In genomic region chr11:130023204-130023603, GRCh38 we compare ENCODE assay signal across 8 cellular contexts. TPM values are rescaled to one million over a fixed set of nuclear protein-coding genes. Genes with fewer than 3 reads are reported as not detected.
A peak's percentile ranks its signal among the peaks of the same experiment; 100 is the strongest.
DNase-seq lines count a peak whose midpoint lies in the region; ATAC-seq and TF ChIP-seq lines count a peak whose summit lies in the region.

No MANE protein-coding gene starts in this region.

- intact Hi-C loops in heart right ventricle (cut with DNase I), result no loop called here

- H3K9me3 ChIP-seq in heart right ventricle, result no peaks in the 10 kb centered on the region

- no peak overlapping the region for H3K27ac ChIP-seq in heart right ventricle

- no peak overlapping the region for H3K27ac Mint-ChIP-seq in progenitor cell of endocrine pancreas

- H3K4me1 ChIP-seq in heart right ventricle, result no peaks in the 10 kb centered on the region

- no peaks in the 10 kb centered on the region for H3K27me3 Mint-ChIP-seq in progenitor cell of endocrine pancreas

- no peak overlapping the region for H3K4me3 Mint-ChIP-seq in progenitor cell of endocrine pancreas (ENCODE audit: low read depth)

- DNase-seq in GM12865 (ENCODE audit: low read depth) (peak; percentile 93), H4 (ENCODE audit: low spot score) (peak; percentile 27), M059J (ENCODE audit: low read depth) (peak; percentile 93), germinal center (ENCODE audit: low spot score) (peak; percentile 67), HUDEP-2 (lab: John Stamatoyannopoulos, UW; ENCODE audit: unreplicated experiment in 76 of 76) (no peak), progenitor cell of endocrine pancreas (ENCODE audit: low spot score, unreplicated experiment) (no peak), heart right ventricle (no peak)
- DNase-seq in activated CD8-positive, alpha-beta memory T cell treated with anti-CD3 and anti-CD28 coated beads for 24 hours, result no peak

- H3K4me3 ChIP-seq in GM12865 (ENCODE audit: low read depth, low read length) (no peak overlapping the region), heart right ventricle (no peak overlapping the region)

- H3K27me3 ChIP-seq in heart right ventricle, result no peaks in the 10 kb centered on the region

- no peaks in the 10 kb centered on the region for H3K36me3 Mint-ChIP-seq in progenitor cell of endocrine pancreas (ENCODE audit: insufficient read depth)

- H3K36me3 ChIP-seq in heart right ventricle, result no peaks in the 10 kb centered on the region

- peaks cover 4% of the 10 kb centered on the region for H3K9me3 Mint-ChIP-seq in progenitor cell of endocrine pancreas (ENCODE audit: low read depth)

- TF ChIP-seq CTCF in GM12865 (IDR thresholded peaks at IDR 0.05; ENCODE audit: insufficient read depth, low read depth, low read length, missing control alignments) (no peak), progenitor cell of endocrine pancreas (IDR thresholded peaks at IDR 0.05; ENCODE audit: unreplicated experiment) (no peak), heart right ventricle (IDR thresholded peaks at IDR 0.05) (no peak)

- ATAC-seq in heart right ventricle, result no peak

- H3K4me1 Mint-ChIP-seq in progenitor cell of endocrine pancreas (ENCODE audit: low read depth), result peaks cover 3% of the 10 kb centered on the region

- 48 to 53% methylated on average over 2 of the region's 2 CpGs for WGBS in heart right ventricle, 2 donors

RNA-seq across cellular contexts. Expression of gene PRDM10, which starts 20.6 kb away (rescaled TPM):
- 2.4 and 4.3 TPM in 2 replicates for total RNA-seq in H4 (2014; rRNA removed; shearing (Covaris generic))
- total RNA-seq in M059J (2014; rRNA removed; shearing (Covaris generic)), result 6.3 and 9.0 TPM in 2 replicates
- 19.3 and 23.4 TPM in 2 replicates for total RNA-seq in progenitor cell of endocrine pancreas
- total RNA-seq in heart right ventricle, result 1 to 10 TPM; 2.9 to 5.4 (median 3.7) TPM
- polyA plus RNA-seq in heart right ventricle, result 1 to 10 TPM in 1 of 2 donors, under 1 TPM in 1; 0.75 to 3.1 TPM

RNA-seq across cellular contexts. Expression of gene APLP2, which starts 46.5 kb away (rescaled TPM):
- total RNA-seq in H4 (2014; rRNA removed; shearing (Covaris generic)), result 122 and 146 TPM in 2 replicates
- total RNA-seq in M059J (2014; rRNA removed; shearing (Covaris generic)), result 246 and 418 TPM in 2 replicates
- total RNA-seq in progenitor cell of endocrine pancreas (374 and 375 TPM in 2 replicates), heart right ventricle (100 to 1,000 TPM; 265 to 414 (median 309) TPM)
- polyA plus RNA-seq in heart right ventricle, result 100 to 1,000 TPM; 115 to 142 TPM

Comparison
In these comparisons a context has a peak if more than half of its experiments do, and no peak if none do; other contexts are left out.
1. DNase-seq: peak in GM12865 (single experiment), H4 (single experiment), M059J (single experiment) and germinal center (single experiment); none in HUDEP-2 (0 of 76), activated CD8-positive, alpha-beta memory T cell treated with anti-CD3 and anti-CD28 coated beads for 24 hours (single experiment), progenitor cell of endocrine pancreas (single experiment) and heart right ventricle (0 of 2).